ENCODE assay signal across 9 cellular contexts in the genomic region with DNA sequence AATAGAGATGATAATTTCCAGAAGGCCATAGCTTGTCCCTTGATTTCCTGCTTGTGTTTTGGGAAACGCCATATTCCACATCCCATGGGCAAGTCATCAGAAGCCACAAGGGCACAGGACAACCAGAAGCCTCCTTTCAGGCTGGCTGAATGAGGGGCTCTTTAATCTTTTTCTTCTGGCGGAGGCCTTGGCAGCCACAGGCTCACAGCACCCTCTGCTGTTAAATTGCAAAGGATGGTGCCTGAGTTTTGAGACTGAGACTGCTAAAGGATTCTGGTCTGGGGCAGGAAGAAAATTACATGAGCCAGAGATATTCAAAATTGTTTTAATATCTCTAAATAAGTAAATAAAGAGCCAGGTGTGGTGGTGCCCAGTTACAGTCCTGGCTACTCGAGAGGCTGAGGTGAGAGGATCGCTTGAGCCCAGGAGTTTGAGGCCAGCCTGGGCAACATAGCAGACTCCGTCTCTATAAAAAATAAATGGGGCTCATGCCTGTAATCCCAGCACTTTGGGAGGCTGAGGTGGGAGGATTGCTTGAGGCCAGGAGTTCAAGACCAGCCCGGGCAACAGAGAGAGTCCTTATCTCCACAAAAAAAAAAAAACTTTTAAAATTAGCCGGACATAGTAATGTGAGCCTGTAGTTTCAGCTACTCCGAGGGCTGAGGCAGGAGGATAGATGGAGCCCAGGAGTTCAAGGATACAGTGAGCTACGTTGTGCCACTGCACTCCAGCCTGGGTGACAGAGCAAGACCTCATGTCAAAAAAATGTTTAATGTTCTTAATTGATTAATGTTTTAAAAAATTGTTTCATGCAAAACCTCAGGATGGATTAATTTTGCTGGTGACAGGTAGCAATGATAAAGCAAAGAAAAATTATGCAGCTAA. TPM values are rescaled to one million over a fixed set of nuclear protein-coding genes. Genes with fewer than 3 reads are reported as not detected.
A peak's percentile ranks its signal among the peaks of the same experiment; 100 is the strongest.
DNase-seq lines count a peak whose midpoint lies in the region; ATAC-seq lines count a peak whose summit lies in the region.
"Had no signal": no experiment of that assay in that cellular context is flagged by ENCODE, and none has a peak within 500 bp of the region (broad histone marks: within the 10 kb centered on the region; RNA-seq: fewer than 3 reads in every experiment).

No MANE protein-coding gene starts in this region.

- DNase-seq in CD4-positive, CD25-positive, alpha-beta regulatory T cell = peak in 2 of 3 donors; percentile 19 to 43
- peak; percentile 48 for DNase-seq in H4 (ENCODE audit: low spot score)
- DNase-seq in NCI-H748 treated with DMSO at 0.1 percent for 48 hours (lab: John Stamatoyannopoulos, UW) = peak; percentile 39
- peak; percentile 35 to 41 for DNase-seq in activated T-cell treated with anti-CD3 and anti-CD28 coated beads, Interleukin-2, amount 50 U/mL, for 72 hours
- peak; percentile 44 for DNase-seq in Right ventricle myocardium superior
- DNase-seq in putamen (ENCODE audit: low spot score) = peak; percentile 13

- no peaks in the 10 kb centered on the region for H3K9me3 ChIP-seq in CD4-positive, CD25-positive, alpha-beta regulatory T cell (ENCODE audit: control insufficient read depth in 2 of 2, low read length in 2 of 2)

- intact Hi-C loops in Right ventricle myocardium superior (cut with DNase I) = loop anchor here (2.0 kb wide), 1 partner anchor 95 kb away; no protein-coding TSS in a partner anchor

- peaks cover 12% of the 10 kb centered on the region for H3K27me3 Mint-ChIP-seq in CD4-positive, CD25-positive, alpha-beta regulatory T cell
- H3K27me3 Mint-ChIP-seq in activated T-cell treated with anti-CD3 and anti-CD28 coated beads, Interleukin-2, amount 50 U/mL, for 72 hours (ENCODE audit: low read depth) = peaks cover 7% of the 10 kb centered on the region
- H3K27me3 Mint-ChIP-seq: IgD-negative memory B cell had no signal

- H3K4me1 Mint-ChIP-seq in CD4-positive, CD25-positive, alpha-beta regulatory T cell = no peaks in the 10 kb centered on the region
- no peaks in the 10 kb centered on the region for H3K4me1 Mint-ChIP-seq in activated T-cell treated with anti-CD3 and anti-CD28 coated beads, Interleukin-2, amount 50 U/mL, for 72 hours (ENCODE audit: low read depth)
- H3K4me1 Mint-ChIP-seq: IgD-negative memory B cell had no signal

- no peaks in the 10 kb centered on the region for H3K36me3 ChIP-seq in CD4-positive, CD25-positive, alpha-beta regulatory T cell (ENCODE audit: control insufficient read depth, insufficient read depth, low read length)

- H3K4me3 ChIP-seq in CD4-positive, CD25-positive, alpha-beta regulatory T cell (ENCODE audit: low read depth, low read length) = no peak overlapping the region

- H3K27me3 ChIP-seq in CD4-positive, CD25-positive, alpha-beta regulatory T cell (ENCODE audit: control insufficient read depth, insufficient read depth, low read length) = peaks cover 2% of the 10 kb centered on the region

- no peaks in the 10 kb centered on the region for H3K4me1 ChIP-seq in CD4-positive, CD25-positive, alpha-beta regulatory T cell (ENCODE audit: control insufficient read depth, insufficient read depth, low read length, poor library complexity, severe bottlenecking)

- no peak for ATAC-seq in CD4-positive, CD25-positive, alpha-beta regulatory T cell (ENCODE audit: low read depth in 2 of 2)
- ATAC-seq in activated T-cell treated with anti-CD3 and anti-CD28 coated beads, Interleukin-2, amount 50 U/mL, for 72 hours (replicated peaks in 1 of 2) = peak; percentile 60 to 62
- ATAC-seq in Right ventricle myocardium superior (ENCODE audit: poor library complexity) (peak; percentile 75), HG03460 (IDR thresholded peaks at IDR 0.05; ENCODE audit: unreplicated experiment) (no peak), GM19455 (IDR thresholded peaks at IDR 0.05; ENCODE audit: unreplicated experiment) (no peak)

- H3K27ac Mint-ChIP-seq in CD4-positive, CD25-positive, alpha-beta regulatory T cell = no peak overlapping the region
- no peak overlapping the region for H3K27ac Mint-ChIP-seq in activated T-cell treated with anti-CD3 and anti-CD28 coated beads, Interleukin-2, amount 50 U/mL, for 72 hours
- H3K27ac Mint-ChIP-seq: IgD-negative memory B cell had no signal

- H3K4me3 Mint-ChIP-seq in CD4-positive, CD25-positive, alpha-beta regulatory T cell = no peak overlapping the region
- no peak overlapping the region for H3K4me3 Mint-ChIP-seq in activated T-cell treated with anti-CD3 and anti-CD28 coated beads, Interleukin-2, amount 50 U/mL, for 72 hours
- H3K4me3 Mint-ChIP-seq: IgD-negative memory B cell had no signal

- H3K36me3 Mint-ChIP-seq in CD4-positive, CD25-positive, alpha-beta regulatory T cell = no peaks in the 10 kb centered on the region
- no peaks in the 10 kb centered on the region for H3K36me3 Mint-ChIP-seq in activated T-cell treated with anti-CD3 and anti-CD28 coated beads, Interleukin-2, amount 50 U/mL, for 72 hours (ENCODE audit: insufficient read depth in 2 of 2)
- H3K36me3 Mint-ChIP-seq: IgD-negative memory B cell had no signal

- H3K9me3 Mint-ChIP-seq in CD4-positive, CD25-positive, alpha-beta regulatory T cell = peaks cover 0 to 1% (median 0%) of the 10 kb centered on the region in 7 donors
- no peaks in the 10 kb centered on the region for H3K9me3 Mint-ChIP-seq in activated T-cell treated with anti-CD3 and anti-CD28 coated beads, Interleukin-2, amount 50 U/mL, for 72 hours
- H3K9me3 Mint-ChIP-seq: IgD-negative memory B cell had no signal

- H3K27ac ChIP-seq in CD4-positive, CD25-positive, alpha-beta regulatory T cell (ENCODE audit: insufficient read depth, low read length, poor library complexity, severe bottlenecking) = no peak overlapping the region

RNA-seq across cellular contexts. Expression of gene AARSD1, which starts 26.3 kb away (rescaled TPM):
- total RNA-seq in CD4-positive, CD25-positive, alpha-beta regulatory T cell = 48.5 TPM
- 10 to 100 TPM; 23.2 to 39.2 (median 28.9) TPM for polyA plus RNA-seq in CD4-positive, CD25-positive, alpha-beta regulatory T cell
- total RNA-seq in H4 (2014; rRNA removed; shearing (Covaris generic)) = 23.7 and 27.2 TPM in 2 replicates
- 10 to 100 TPM; 50.7 to 52.2 TPM for total RNA-seq in activated T-cell treated with anti-CD3 and anti-CD28 coated beads, Interleukin-2, amount 50 U/mL, for 72 hours
- 30.6 TPM for total RNA-seq in Right ventricle myocardium superior

RNA-seq across cellular contexts. Expression of gene G6PC1, which starts 37.4 kb away (rescaled TPM):
- total RNA-seq in CD4-positive, CD25-positive, alpha-beta regulatory T cell = not detected
- polyA plus RNA-seq in CD4-positive, CD25-positive, alpha-beta regulatory T cell = not detected
- total RNA-seq in H4 (2014; rRNA removed; shearing (Covaris generic)) = not detected in 2 replicates
- not detected for total RNA-seq in activated T-cell treated with anti-CD3 and anti-CD28 coated beads, Interleukin-2, amount 50 U/mL, for 72 hours
- total RNA-seq in Right ventricle myocardium superior = not detected
- polyA plus RNA-seq: IgD-negative memory B cell had no signal

RNA-seq across cellular contexts. Expression of gene PTGES3L, which starts 41.9 kb away (rescaled TPM):
- total RNA-seq in CD4-positive, CD25-positive, alpha-beta regulatory T cell = 1.5 TPM
- not detected for polyA plus RNA-seq in CD4-positive, CD25-positive, alpha-beta regulatory T cell
- 0.19 TPM in 1 of 2 replicates, not detected in the other for total RNA-seq in H4 (2014; rRNA removed; shearing (Covaris generic))
- total RNA-seq in activated T-cell treated with anti-CD3 and anti-CD28 coated beads, Interleukin-2, amount 50 U/mL, for 72 hours = under 1 TPM; 0.36 to 0.95 TPM
- total RNA-seq in Right ventricle myocardium superior = 50.6 TPM

RNA-seq across cellular contexts. Expression of gene RUNDC1, which starts 42.4 kb away (rescaled TPM):
- 14.9 TPM for total RNA-seq in CD4-positive, CD25-positive, alpha-beta regulatory T cell
- 10 to 100 TPM; 10.6 to 15.2 (median 13.2) TPM for polyA plus RNA-seq in CD4-positive, CD25-positive, alpha-beta regulatory T cell
- total RNA-seq in H4 (2014; rRNA removed; shearing (Covaris generic)) = 3.6 and 3.8 TPM in 2 replicates
- 10 to 100 TPM in 1 of 2 donors, 1 to 10 TPM in 1; 10.0 to 11.5 TPM for total RNA-seq in activated T-cell treated with anti-CD3 and anti-CD28 coated beads, Interleukin-2, amount 50 U/mL, for 72 hours
- 10.0 TPM for total RNA-seq in Right ventricle myocardium superior

Comparison
In these comparisons a context has a peak if more than half of its experiments do, and no peak if none do; other contexts are left out.
1. ATAC-seq: peak in activated T-cell treated with anti-CD3 and anti-CD28 coated beads, Interleukin-2, amount 50 U/mL, for 72 hours (2 of 2) and Right ventricle myocardium superior (single experiment); none in CD4-positive, CD25-positive, alpha-beta regulatory T cell (0 of 2), HG03460 (single experiment) and GM19455 (single experiment).
2. RNA of gene PTGES3L, which starts 41.9 kb away (total RNA-seq): 50.6 TPM in Right ventricle myocardium superior (single experiment); 1.5 TPM in CD4-positive, CD25-positive, alpha-beta regulatory T cell (single experiment), 0.36 to 0.95 TPM in activated T-cell treated with anti-CD3 and anti-CD28 coated beads, Interleukin-2, amount 50 U/mL, for 72 hours and 0.19 TPM in H4; every median in the first group is over 10 times any median in the second.
3. Peak in every context shown above with its lines, with median percentiles within 50 percentile points of each other: DNase-seq.